In the genomic region with DNA sequence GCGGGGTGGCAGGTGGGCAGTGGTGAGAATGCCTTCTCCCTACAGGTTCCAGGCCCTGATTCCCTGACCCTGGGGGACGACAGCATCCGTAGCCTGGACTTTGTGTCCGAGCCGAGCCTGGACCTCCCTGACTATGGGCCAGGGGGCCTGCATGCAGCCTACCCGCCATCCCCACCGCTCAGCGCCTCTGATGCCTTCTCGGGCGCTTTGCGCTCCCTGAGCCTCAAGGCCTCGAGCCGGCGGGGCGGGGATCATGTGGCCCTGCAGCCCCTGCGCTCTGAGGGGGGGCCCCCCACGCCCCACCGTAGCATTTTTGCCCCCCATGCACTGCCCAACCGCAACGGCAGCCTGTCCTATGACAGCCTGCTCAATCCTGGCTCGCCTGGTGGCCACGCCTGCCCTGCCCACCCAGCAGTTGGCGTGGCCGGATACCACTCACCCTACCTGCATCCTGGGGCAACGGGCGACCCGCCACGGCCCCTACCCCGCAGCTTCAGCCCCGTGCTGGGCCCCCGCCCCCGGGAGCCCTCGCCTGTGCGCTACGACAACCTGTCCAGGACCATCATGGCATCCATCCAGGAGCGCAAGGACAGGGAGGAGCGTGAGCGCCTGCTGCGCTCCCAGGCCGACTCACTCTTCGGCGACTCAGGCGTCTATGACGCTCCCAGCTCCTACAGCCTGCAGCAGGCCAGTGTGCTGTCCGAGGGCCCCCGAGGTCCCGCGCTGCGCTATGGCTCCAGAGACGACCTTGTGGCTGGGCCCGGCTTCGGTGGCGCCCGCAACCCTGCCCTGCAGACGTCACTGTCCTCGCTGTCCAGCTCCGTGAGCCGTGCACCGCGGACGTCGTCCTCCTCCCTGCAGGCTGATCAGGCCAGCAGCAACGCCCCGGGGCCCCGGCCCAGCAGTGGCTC, we compare ENCODE assay signal across 37 cellular contexts. TPM values are rescaled to one million over a fixed set of nuclear protein-coding genes. Genes with fewer than 3 reads are reported as not detected.
"Had no signal": no experiment of that assay in that cellular context is flagged by ENCODE, and none has a peak within 500 bp of the region (broad histone marks: within the 10 kb centered on the region; RNA-seq: fewer than 3 reads in every experiment).

No MANE protein-coding gene starts in this region.

- H3K36me3 ChIP-seq: SJCRH30, WERI-Rb-1 had no signal

- H3K4me3 ChIP-seq: MG63, Peyer's patch, SJCRH30, SK-N-MC had no signal

- H3K27ac Mint-ChIP-seq: activated CD4-positive, alpha-beta memory T cell treated with anti-CD3 and anti-CD28 coated beads, Interleukin-2, amount 10 ng/mL, durations not matched to agents 7 days and 5 days; activated naive CD8-positive, alpha-beta T cell treated with anti-CD3 and anti-CD28 coated beads for 36 hours; activated T-cell treated with anti-CD3 and anti-CD28 coated beads, Interleukin-2, amount 50 U/mL, for 72 hours; activated T-helper 17 cell treated with anti-CD3 and anti-CD28 coated beads, Interleukin-2, amount 50 U/mL, for 72 hours had no signal

- DNase-seq: activated CD4-positive, alpha-beta memory T cell treated with anti-CD3 and anti-CD28 coated beads, Interleukin-2, amount 10 ng/mL, durations not matched to agents 7 days and 5 days; activated CD4-positive, alpha-beta T cell treated with anti-CD3 and anti-CD28 coated beads for 1 hour; activated CD4-positive, alpha-beta T cell treated with anti-CD3 and anti-CD28 coated beads for 48 hours; activated CD4-positive, CD25-positive, alpha-beta regulatory T cell; activated effector memory CD4-positive, alpha-beta T cell treated with anti-CD3 and anti-CD28 coated beads, Interleukin-2, amount 50 U/mL, for 16 hours; activated naive CD4-positive, alpha-beta T cell; activated naive CD4-positive, alpha-beta T cell treated with anti-CD3 and anti-CD28 coated beads, Interleukin-2, amount 50 U/mL, for 16 hours; activated naive CD8-positive, alpha-beta T cell treated with anti-CD3 and anti-CD28 coated beads for 36 hours; activated T-cell treated with anti-CD3 and anti-CD28 coated beads, Interleukin-2, amount 50 U/mL, for 1 hour; activated T-cell treated with anti-CD3 and anti-CD28 coated beads, Interleukin-2, amount 50 U/mL, for 72 hours; amniotic stem cell; aorta; brain microvascular endothelial cell; central memory CD4-positive, alpha-beta T cell; Kasumi-1; KG1; MG63; NCI-H1048; NCI-H1105 treated with DMSO at 0.1 percent for 48 hours; NCI-H1436; NCI-H1694; NCI-H1930; NCI-H345; NCI-H526; NCI-H748 treated with DMSO at 0.1 percent for 48 hours; NK-92 treated with Interleukin-12 subunit alpha and Interleukin-12 subunit beta, amount 100 ng/mL, for 24 hours; PC-3; Peyer's patch; SHP77; SJCRH30; T1000; WERI-Rb-1 had no signal

- H3K9me3 Mint-ChIP-seq: activated CD4-positive, alpha-beta memory T cell treated with anti-CD3 and anti-CD28 coated beads, Interleukin-2, amount 10 ng/mL, durations not matched to agents 7 days and 5 days; activated naive CD8-positive, alpha-beta T cell treated with anti-CD3 and anti-CD28 coated beads for 36 hours; activated T-cell treated with anti-CD3 and anti-CD28 coated beads, Interleukin-2, amount 50 U/mL, for 72 hours; activated T-helper 17 cell treated with anti-CD3 and anti-CD28 coated beads, Interleukin-2, amount 50 U/mL, for 72 hours had no signal

- H3K27ac ChIP-seq: Peyer's patch, SJCRH30, SK-N-MC, WERI-Rb-1 had no signal

- H3K27me3 ChIP-seq: brain microvascular endothelial cell, MG63, Peyer's patch, SJCRH30 had no signal

- H3K4me3 Mint-ChIP-seq: activated CD4-positive, alpha-beta memory T cell treated with anti-CD3 and anti-CD28 coated beads, Interleukin-2, amount 10 ng/mL, durations not matched to agents 7 days and 5 days; activated naive CD8-positive, alpha-beta T cell treated with anti-CD3 and anti-CD28 coated beads for 36 hours; activated T-cell treated with anti-CD3 and anti-CD28 coated beads, Interleukin-2, amount 50 U/mL, for 72 hours; activated T-helper 17 cell treated with anti-CD3 and anti-CD28 coated beads, Interleukin-2, amount 50 U/mL, for 72 hours had no signal

- H3K4me1 Mint-ChIP-seq: activated CD4-positive, alpha-beta memory T cell treated with anti-CD3 and anti-CD28 coated beads, Interleukin-2, amount 10 ng/mL, durations not matched to agents 7 days and 5 days; activated T-helper 17 cell treated with anti-CD3 and anti-CD28 coated beads, Interleukin-2, amount 50 U/mL, for 72 hours had no signal

- H3K27me3 Mint-ChIP-seq: activated CD4-positive, alpha-beta memory T cell treated with anti-CD3 and anti-CD28 coated beads, Interleukin-2, amount 10 ng/mL, durations not matched to agents 7 days and 5 days; activated naive CD8-positive, alpha-beta T cell treated with anti-CD3 and anti-CD28 coated beads for 36 hours; activated T-helper 17 cell treated with anti-CD3 and anti-CD28 coated beads, Interleukin-2, amount 50 U/mL, for 72 hours had no signal

- H3K9me3 ChIP-seq: MG63, Peyer's patch, SJCRH30 had no signal

- ATAC-seq: activated T-cell treated with anti-CD3 and anti-CD28 coated beads, Interleukin-2, amount 50 U/mL, for 72 hours; activated T-helper 17 cell treated with anti-CD3 and anti-CD28 coated beads, Interleukin-2, amount 50 U/mL, for 72 hours; PC-3 had no signal

RNA-seq across cellular contexts. Expression of gene CCDC188, which starts 7.9 kb away (rescaled TPM):
- total RNA-seq: activated CD8-positive, alpha-beta memory T cell treated with anti-CD3 and anti-CD28 coated beads for 36 hours; activated naive CD8-positive, alpha-beta T cell treated with anti-CD3 and anti-CD28 coated beads for 36 hours; activated T-cell treated with anti-CD3 and anti-CD28 coated beads, Interleukin-2, amount 50 U/mL, for 72 hours; NCI-H460; PC-3; SJCRH30; T-helper 1 cell treated with Interleukin-12 subunit alpha and Interleukin-12 subunit beta and Interleukin-4 antibody, amounts not matched to agents 30 ng/mL and 1 ng/mL, for 36 hours had no signal
- polyA plus RNA-seq: aorta had no signal
